In the genomic region with DNA sequence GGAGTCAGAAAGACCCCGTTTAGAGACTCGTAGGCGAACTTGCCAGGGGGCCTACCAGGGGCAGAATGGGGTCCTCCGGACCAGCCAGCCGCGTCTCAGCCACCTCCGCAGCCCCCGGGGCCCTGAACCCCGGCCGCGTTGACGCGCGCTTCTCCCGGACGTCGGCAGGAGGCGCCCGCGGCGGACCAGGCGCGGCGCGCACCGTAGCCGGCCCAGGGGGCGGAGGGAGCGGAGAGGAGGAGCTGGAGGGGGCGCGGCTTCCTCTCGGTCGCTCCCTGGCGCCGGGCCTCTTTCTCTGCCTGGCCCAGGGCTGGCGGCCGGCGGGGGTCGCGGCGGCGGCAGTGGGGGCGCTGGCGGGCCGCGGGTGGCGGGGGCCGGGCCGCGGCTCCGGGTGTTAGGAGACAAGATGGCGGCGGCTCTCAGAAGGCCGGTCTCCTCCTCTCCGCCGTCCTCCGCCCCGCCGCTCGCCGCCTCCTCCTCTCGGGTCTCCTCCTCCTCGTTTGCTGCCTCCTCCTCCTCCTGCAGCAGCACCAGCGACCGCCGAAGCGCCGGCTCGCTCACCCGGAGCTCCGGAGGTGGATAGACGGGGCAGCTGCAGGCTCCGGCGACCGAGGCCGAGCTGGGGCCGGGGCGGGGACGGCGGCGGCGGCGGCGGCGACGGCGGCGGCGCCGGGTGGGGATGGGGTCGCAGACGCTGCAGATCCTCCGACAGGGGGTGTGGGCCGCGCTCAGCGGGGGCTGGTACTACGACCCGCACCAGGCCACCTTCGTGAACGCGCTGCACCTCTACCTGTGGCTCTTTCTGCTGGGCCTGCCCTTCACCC, we compare ENCODE assay signal across 1 cellular context.
TF ChIP-seq lines count a peak whose summit lies in the region.

A gene (plus strand): TSS at position 288 of the 824 bp plus-strand sequence. CDS start 392 bp downstream, at position 680.

TF ChIP-seq in HepG2, 621 proteins besides CTCF, POLR2A, EP300 and RAD21 (continued from another document and continues in another):
- TF ChIP-seq, protein P1, sequence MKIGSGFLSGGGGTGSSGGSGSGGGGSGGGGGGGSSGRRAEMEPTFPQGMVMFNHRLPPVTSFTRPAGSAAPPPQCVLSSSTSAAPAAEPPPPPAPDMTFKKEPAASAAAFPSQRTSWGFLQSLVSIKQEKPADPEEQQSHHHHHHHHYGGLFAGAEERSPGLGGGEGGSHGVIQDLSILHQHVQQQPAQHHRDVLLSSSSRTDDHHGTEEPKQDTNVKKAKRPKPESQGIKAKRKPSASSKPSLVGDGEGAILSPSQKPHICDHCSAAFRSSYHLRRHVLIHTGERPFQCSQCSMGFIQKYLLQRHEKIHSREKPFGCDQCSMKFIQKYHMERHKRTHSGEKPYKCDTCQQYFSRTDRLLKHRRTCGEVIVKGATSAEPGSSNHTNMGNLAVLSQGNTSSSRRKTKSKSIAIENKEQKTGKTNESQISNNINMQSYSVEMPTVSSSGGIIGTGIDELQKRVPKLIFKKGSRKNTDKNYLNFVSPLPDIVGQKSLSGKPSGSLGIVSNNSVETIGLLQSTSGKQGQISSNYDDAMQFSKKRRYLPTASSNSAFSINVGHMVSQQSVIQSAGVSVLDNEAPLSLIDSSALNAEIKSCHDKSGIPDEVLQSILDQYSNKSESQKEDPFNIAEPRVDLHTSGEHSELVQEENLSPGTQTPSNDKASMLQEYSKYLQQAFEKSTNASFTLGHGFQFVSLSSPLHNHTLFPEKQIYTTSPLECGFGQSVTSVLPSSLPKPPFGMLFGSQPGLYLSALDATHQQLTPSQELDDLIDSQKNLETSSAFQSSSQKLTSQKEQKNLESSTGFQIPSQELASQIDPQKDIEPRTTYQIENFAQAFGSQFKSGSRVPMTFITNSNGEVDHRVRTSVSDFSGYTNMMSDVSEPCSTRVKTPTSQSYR (CRISPR knock-in tag; IDR thresholded peaks at IDR 0.05; ENCODE audit: borderline replicate concordance) = no peak
- TF ChIP-seq PITX1 (CRISPR knock-in tag; IDR thresholded peaks at IDR 0.05) (no peak), ZNF468 (CRISPR knock-in tag; IDR thresholded peaks at IDR 0.05) (no peak), ZSCAN30 (CRISPR knock-in tag; IDR thresholded peaks at IDR 0.05) (no peak), ZNF709 (CRISPR knock-in tag; IDR thresholded peaks at IDR 0.05) (peak; percentile 64; the same call in 1 of the 2 replicates), ZNF44 (CRISPR knock-in tag; IDR thresholded peaks at IDR 0.05) (no peak), ZNF772 (CRISPR knock-in tag; IDR thresholded peaks at IDR 0.05) (no peak), STAT5B (CRISPR knock-in tag; IDR thresholded peaks at IDR 0.05) (no peak), THYN1 (CRISPR knock-in tag; IDR thresholded peaks at IDR 0.05; ENCODE audit: borderline replicate concordance, low read depth) (no peak; the same call in 1 of the 2 replicates), NBN (conservative IDR thresholded peaks at IDR 0.05) (no peak), ETV5 (CRISPR knock-in tag; IDR thresholded peaks at IDR 0.05; ENCODE audit: borderline replicate concordance) (peak; percentile 30; the same call in 1 of the 2 replicates), ZNF605 (CRISPR knock-in tag; IDR thresholded peaks at IDR 0.05) (no peak), ZFY (CRISPR knock-in tag; IDR thresholded peaks at IDR 0.05) (no peak; the same call in none of the 2 replicates), KDM5B (CRISPR knock-in tag; IDR thresholded peaks at IDR 0.05; ENCODE audit: borderline replicate concordance) (no peak; the same call in 1 of the 2 replicates), ZNF615 (CRISPR knock-in tag; IDR thresholded peaks at IDR 0.05; ENCODE audit: borderline replicate concordance) (no peak), SIX1 (CRISPR knock-in tag; IDR thresholded peaks at IDR 0.05; ENCODE audit: borderline replicate concordance) (no peak), ZNF570 (CRISPR knock-in tag; IDR thresholded peaks at IDR 0.05; ENCODE audit: borderline replicate concordance) (no peak)
- TF ChIP-seq, protein P2, sequence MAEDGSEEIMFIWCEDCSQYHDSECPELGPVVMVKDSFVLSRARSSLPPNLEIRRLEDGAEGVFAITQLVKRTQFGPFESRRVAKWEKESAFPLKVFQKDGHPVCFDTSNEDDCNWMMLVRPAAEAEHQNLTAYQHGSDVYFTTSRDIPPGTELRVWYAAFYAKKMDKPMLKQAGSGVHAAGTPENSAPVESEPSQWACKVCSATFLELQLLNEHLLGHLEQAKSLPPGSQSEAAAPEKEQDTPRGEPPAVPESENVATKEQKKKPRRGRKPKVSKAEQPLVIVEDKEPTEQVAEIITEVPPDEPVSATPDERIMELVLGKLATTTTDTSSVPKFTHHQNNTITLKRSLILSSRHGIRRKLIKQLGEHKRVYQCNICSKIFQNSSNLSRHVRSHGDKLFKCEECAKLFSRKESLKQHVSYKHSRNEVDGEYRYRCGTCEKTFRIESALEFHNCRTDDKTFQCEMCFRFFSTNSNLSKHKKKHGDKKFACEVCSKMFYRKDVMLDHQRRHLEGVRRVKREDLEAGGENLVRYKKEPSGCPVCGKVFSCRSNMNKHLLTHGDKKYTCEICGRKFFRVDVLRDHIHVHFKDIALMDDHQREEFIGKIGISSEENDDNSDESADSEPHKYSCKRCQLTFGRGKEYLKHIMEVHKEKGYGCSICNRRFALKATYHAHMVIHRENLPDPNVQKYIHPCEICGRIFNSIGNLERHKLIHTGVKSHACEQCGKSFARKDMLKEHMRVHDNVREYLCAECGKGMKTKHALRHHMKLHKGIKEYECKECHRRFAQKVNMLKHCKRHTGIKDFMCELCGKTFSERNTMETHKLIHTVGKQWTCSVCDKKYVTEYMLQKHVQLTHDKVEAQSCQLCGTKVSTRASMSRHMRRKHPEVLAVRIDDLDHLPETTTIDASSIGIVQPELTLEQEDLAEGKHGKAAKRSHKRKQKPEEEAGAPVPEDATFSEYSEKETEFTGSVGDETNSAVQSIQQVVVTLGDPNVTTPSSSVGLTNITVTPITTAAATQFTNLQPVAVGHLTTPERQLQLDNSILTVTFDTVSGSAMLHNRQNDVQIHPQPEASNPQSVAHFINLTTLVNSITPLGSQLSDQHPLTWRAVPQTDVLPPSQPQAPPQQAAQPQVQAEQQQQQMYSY (CRISPR knock-in tag; IDR thresholded peaks at IDR 0.05) = no peak
- TF ChIP-seq, protein P3, sequence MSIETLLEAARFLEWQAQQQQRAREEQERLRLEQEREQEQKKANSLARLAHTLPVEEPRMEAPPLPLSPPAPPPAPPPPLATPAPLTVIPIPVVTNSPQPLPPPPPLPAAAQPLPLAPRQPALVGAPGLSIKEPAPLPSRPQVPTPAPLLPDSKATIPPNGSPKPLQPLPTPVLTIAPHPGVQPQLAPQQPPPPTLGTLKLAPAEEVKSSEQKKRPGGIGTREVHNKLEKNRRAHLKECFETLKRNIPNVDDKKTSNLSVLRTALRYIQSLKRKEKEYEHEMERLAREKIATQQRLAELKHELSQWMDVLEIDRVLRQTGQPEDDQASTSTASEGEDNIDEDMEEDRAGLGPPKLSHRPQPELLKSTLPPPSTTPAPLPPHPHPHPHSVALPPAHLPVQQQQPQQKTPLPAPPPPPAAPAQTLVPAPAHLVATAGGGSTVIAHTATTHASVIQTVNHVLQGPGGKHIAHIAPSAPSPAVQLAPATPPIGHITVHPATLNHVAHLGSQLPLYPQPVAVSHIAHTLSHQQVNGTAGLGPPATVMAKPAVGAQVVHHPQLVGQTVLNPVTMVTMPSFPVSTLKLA (IDR thresholded peaks at IDR 0.05) = no peak
- TF ChIP-seq, protein P4, sequence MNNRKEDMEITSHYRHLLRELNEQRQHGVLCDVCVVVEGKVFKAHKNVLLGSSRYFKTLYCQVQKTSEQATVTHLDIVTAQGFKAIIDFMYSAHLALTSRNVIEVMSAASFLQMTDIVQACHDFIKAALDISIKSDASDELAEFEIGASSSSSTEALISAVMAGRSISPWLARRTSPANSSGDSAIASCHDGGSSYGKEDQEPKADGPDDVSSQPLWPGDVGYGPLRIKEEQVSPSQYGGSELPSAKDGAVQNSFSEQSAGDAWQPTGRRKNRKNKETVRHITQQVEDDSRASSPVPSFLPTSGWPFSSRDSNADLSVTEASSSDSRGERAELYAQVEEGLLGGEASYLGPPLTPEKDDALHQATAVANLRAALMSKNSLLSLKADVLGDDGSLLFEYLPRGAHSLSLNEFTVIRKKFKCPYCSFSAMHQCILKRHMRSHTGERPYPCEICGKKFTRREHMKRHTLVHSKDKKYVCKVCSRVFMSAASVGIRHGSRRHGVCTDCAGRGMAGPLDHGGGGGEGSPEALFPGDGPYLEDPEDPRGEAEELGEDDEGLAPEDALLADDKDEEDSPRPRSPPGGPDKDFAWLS (CRISPR knock-in tag; IDR thresholded peaks at IDR 0.05; ENCODE audit: borderline replicate concordance) = no peak
- TF ChIP-seq, protein P5, sequence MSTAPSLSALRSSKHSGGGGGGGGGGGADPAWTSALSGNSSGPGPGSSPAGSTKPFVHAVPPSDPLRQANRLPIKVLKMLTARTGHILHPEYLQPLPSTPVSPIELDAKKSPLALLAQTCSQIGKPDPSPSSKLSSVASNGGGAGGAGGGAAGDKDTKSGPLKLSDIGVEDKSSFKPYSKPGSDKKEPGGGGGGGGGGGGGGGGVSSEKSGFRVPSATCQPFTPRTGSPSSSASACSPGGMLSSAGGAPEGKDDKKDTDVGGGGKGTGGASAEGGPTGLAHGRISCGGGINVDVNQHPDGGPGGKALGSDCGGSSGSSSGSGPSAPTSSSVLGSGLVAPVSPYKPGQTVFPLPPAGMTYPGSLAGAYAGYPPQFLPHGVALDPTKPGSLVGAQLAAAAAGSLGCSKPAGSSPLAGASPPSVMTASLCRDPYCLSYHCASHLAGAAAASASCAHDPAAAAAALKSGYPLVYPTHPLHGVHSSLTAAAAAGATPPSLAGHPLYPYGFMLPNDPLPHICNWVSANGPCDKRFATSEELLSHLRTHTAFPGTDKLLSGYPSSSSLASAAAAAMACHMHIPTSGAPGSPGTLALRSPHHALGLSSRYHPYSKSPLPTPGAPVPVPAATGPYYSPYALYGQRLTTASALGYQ (CRISPR knock-in tag; IDR thresholded peaks at IDR 0.05) = no peak
- TF ChIP-seq, protein P6, sequence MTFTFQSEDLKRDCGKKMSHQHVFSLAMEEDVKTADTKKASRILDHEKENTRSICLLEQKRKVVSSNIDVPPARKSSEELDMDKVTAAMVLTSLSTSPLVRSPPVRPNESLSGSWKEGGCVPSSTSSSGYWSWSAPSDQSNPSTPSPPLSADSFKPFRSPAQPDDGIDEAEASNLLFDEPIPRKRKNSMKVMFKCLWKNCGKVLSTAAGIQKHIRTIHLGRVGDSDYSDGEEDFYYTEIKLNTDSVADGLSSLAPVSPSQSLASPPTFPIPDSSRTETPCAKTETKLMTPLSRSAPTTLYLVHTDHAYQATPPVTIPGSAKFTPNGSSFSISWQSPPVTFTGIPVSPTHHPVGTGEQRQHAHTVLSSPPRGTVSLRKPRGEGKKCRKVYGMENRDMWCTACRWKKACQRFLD (CRISPR knock-in tag; IDR thresholded peaks at IDR 0.05; ENCODE audit: borderline replicate concordance) = 0 out of 2 replicates have a peak, but pooled peaks have one; percentile 11
- TF ChIP-seq, protein P7, sequence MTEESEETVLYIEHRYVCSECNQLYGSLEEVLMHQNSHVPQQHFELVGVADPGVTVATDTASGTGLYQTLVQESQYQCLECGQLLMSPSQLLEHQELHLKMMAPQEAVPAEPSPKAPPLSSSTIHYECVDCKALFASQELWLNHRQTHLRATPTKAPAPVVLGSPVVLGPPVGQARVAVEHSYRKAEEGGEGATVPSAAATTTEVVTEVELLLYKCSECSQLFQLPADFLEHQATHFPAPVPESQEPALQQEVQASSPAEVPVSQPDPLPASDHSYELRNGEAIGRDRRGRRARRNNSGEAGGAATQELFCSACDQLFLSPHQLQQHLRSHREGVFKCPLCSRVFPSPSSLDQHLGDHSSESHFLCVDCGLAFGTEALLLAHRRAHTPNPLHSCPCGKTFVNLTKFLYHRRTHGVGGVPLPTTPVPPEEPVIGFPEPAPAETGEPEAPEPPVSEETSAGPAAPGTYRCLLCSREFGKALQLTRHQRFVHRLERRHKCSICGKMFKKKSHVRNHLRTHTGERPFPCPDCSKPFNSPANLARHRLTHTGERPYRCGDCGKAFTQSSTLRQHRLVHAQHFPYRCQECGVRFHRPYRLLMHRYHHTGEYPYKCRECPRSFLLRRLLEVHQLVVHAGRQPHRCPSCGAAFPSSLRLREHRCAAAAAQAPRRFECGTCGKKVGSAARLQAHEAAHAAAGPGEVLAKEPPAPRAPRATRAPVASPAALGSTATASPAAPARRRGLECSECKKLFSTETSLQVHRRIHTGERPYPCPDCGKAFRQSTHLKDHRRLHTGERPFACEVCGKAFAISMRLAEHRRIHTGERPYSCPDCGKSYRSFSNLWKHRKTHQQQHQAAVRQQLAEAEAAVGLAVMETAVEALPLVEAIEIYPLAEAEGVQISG (CRISPR knock-in tag; IDR thresholded peaks at IDR 0.05) = peak; percentile 50; the same call in 1 of the 2 replicates
- TF ChIP-seq, protein P8, sequence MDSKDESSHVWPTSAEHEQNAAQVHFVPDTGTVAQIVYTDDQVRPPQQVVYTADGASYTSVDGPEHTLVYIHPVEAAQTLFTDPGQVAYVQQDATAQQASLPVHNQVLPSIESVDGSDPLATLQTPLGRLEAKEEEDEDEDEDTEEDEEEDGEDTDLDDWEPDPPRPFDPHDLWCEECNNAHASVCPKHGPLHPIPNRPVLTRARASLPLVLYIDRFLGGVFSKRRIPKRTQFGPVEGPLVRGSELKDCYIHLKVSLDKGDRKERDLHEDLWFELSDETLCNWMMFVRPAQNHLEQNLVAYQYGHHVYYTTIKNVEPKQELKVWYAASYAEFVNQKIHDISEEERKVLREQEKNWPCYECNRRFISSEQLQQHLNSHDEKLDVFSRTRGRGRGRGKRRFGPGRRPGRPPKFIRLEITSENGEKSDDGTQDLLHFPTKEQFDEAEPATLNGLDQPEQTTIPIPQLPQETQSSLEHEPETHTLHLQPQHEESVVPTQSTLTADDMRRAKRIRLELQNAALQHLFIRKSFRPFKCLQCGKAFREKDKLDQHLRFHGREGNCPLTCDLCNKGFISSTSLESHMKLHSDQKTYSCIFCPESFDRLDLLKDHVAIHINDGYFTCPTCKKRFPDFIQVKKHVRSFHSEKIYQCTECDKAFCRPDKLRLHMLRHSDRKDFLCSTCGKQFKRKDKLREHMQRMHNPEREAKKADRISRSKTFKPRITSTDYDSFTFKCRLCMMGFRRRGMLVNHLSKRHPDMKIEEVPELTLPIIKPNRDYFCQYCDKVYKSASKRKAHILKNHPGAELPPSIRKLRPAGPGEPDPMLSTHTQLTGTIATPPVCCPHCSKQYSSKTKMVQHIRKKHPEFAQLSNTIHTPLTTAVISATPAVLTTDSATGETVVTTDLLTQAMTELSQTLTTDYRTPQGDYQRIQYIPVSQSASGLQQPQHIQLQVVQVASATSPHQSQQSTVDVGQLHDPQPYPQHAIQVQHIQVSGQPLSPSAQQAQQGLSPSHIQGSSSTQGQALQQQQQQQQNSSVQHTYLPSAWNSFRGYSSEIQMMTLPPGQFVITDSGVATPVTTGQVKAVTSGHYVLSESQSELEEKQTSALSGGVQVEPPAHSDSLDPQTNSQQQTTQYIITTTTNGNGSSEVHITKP (CRISPR knock-in tag; IDR thresholded peaks at IDR 0.05; ENCODE audit: low read depth) = peak; percentile 11; the same call in 1 of the 2 replicates
- TF ChIP-seq, protein P9, sequence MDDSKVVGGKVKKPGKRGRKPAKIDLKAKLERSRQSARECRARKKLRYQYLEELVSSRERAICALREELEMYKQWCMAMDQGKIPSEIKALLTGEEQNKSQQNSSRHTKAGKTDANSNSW (CRISPR knock-in tag; IDR thresholded peaks at IDR 0.05; ENCODE audit: borderline replicate concordance) = no peak
- TF ChIP-seq, protein P10, sequence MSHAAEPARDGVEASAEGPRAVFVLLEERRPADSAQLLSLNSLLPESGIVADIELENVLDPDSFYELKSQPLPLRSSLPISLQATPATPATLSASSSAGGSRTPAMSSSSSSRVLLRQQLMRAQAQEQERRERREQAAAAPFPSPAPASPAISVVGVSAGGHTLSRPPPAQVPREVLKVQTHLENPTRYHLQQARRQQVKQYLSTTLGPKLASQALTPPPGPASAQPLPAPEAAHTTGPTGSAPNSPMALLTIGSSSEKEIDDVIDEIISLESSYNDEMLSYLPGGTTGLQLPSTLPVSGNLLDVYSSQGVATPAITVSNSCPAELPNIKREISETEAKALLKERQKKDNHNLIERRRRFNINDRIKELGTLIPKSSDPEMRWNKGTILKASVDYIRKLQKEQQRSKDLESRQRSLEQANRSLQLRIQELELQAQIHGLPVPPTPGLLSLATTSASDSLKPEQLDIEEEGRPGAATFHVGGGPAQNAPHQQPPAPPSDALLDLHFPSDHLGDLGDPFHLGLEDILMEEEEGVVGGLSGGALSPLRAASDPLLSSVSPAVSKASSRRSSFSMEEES (CRISPR knock-in tag; IDR thresholded peaks at IDR 0.05) = no peak
